In genomic region chr17:17999364-18000007, GRCh38 we compare ENCODE assay signal across 18 cellular contexts. TPM values are rescaled to one million over a fixed set of nuclear protein-coding genes. Genes with fewer than 3 reads are reported as not detected.
DNase-seq lines count a peak whose midpoint lies in the region; TF ChIP-seq lines count a peak whose summit lies in the region.
"Had no signal": no experiment of that assay in that cellular context is flagged by ENCODE, and none has a peak within 500 bp of the region (broad histone marks: within the 10 kb centered on the region; RNA-seq: fewer than 3 reads in every experiment).

No MANE protein-coding gene starts in this region.

- WGBS in mesendoderm (ENCODE audit: extremely low coverage, insufficient coverage, low lambda C conversion rate) = no CpG with 5 or more reads among the region's 9 CpGs

- H3K4me3 ChIP-seq in brain microvascular endothelial cell (ENCODE audit: low read depth, low read length) (no peak overlapping the region), neural cell (ENCODE audit: low read length) (no peak overlapping the region), mesendoderm (ENCODE audit: low read length) (no peak overlapping the region)
- H3K4me3 ChIP-seq: PC-9, upper lobe of left lung had no signal

- H3K4me1 Mint-ChIP-seq in T-helper 2 cell treated with Interferon-gamma antibody and Interleukin-4, amounts not matched to agents 5 μg/mL and 100 μg/mL, for 36 hours (ENCODE audit: low read depth) = no peaks in the 10 kb centered on the region
- H3K4me1 Mint-ChIP-seq: activated naive CD8-positive, alpha-beta T cell treated with anti-CD3 and anti-CD28 coated beads for 36 hours; CD4-positive, CD25-positive, alpha-beta regulatory T cell had no signal

- no peaks in the 10 kb centered on the region for H3K79me2 ChIP-seq in neural cell (replicated peaks; ENCODE audit: insufficient read depth, low read length)
- H3K79me2 ChIP-seq in mesendoderm (ENCODE audit: control insufficient read depth, insufficient read depth, low read length) = no peaks in the 10 kb centered on the region

- no peak overlapping the region for H2BK5ac ChIP-seq in mesendoderm (ENCODE audit: low read length)

- H3K4ac ChIP-seq in mesendoderm (ENCODE audit: low read depth, low read length) = no peak overlapping the region

- H3K27me3 Mint-ChIP-seq in T-helper 2 cell treated with Interferon-gamma antibody and Interleukin-4, amounts not matched to agents 5 μg/mL and 100 μg/mL, for 36 hours (ENCODE audit: low read depth) = no peaks in the 10 kb centered on the region
- H3K27me3 Mint-ChIP-seq: activated naive CD8-positive, alpha-beta T cell treated with anti-CD3 and anti-CD28 coated beads for 36 hours; CD4-positive, CD25-positive, alpha-beta regulatory T cell had no signal

- no peaks in the 10 kb centered on the region for H3K79me1 ChIP-seq in mesendoderm (ENCODE audit: low read length)

- H3K4me3 Mint-ChIP-seq in T-helper 2 cell treated with Interferon-gamma antibody and Interleukin-4, amounts not matched to agents 5 μg/mL and 100 μg/mL, for 36 hours = no peak overlapping the region
- H3K4me3 Mint-ChIP-seq: activated naive CD8-positive, alpha-beta T cell treated with anti-CD3 and anti-CD28 coated beads for 36 hours; CD4-positive, CD25-positive, alpha-beta regulatory T cell had no signal

- no peaks in the 10 kb centered on the region for H3K9me2 ChIP-seq in neural cell (ENCODE audit: insufficient read depth, low read length)

- H3F3A ChIP-seq in neural cell (ENCODE audit: insufficient read depth, low read length, poor library complexity, severe bottlenecking) = no peaks in the 10 kb centered on the region

- no peak overlapping the region for H4K5ac ChIP-seq in mesendoderm (ENCODE audit: low read length)

- H3K9ac ChIP-seq in neural cell (ENCODE audit: low read length) (no peak overlapping the region), mesendoderm (ENCODE audit: low read length) (no peak overlapping the region)

- no peak overlapping the region for H3K27ac ChIP-seq in brain microvascular endothelial cell
- H3K27ac ChIP-seq in neural cell (ENCODE audit: low read length) = peak overlapping the region; percentile 13
- H3K27ac ChIP-seq in mesendoderm (ENCODE audit: low read depth, low read length) = no peak overlapping the region
- H3K27ac ChIP-seq: PC-9, upper lobe of left lung had no signal

- H3K56ac ChIP-seq in mesendoderm (ENCODE audit: low read length) = no peak overlapping the region

- no peaks in the 10 kb centered on the region for H3K4me1 ChIP-seq in mesendoderm (ENCODE audit: control insufficient read depth, low read depth, low read length)
- H3K4me1 ChIP-seq: upper lobe of left lung had no signal

- no peak overlapping the region for H2BK15ac ChIP-seq in mesendoderm (replicated peaks; ENCODE audit: low read depth)

- H3K9me3 Mint-ChIP-seq in T-helper 2 cell treated with Interferon-gamma antibody and Interleukin-4, amounts not matched to agents 5 μg/mL and 100 μg/mL, for 36 hours = no peaks in the 10 kb centered on the region
- H3K9me3 Mint-ChIP-seq: activated naive CD8-positive, alpha-beta T cell treated with anti-CD3 and anti-CD28 coated beads for 36 hours; CD4-positive, CD25-positive, alpha-beta regulatory T cell had no signal

- no peak for TF ChIP-seq EP300 in neural cell (conservative IDR thresholded peaks at IDR 0.05; ENCODE audit: poor library complexity, severe bottlenecking)

- H2AK5ac ChIP-seq in mesendoderm (ENCODE audit: low read length) = no peak overlapping the region

- DNase-seq in NCI-H2227 (lab: John Stamatoyannopoulos, UW; ENCODE audit: unreplicated experiment) (peak; percentile 23), NCI-H2227 treated with DMSO at 0.1 percent for 48 hours (lab: John Stamatoyannopoulos, UW) (no peak), NCI-H1694 treated with DMSO at 0.1 percent for 48 hours (lab: John Stamatoyannopoulos, UW) (peak; percentile 46), brain microvascular endothelial cell (no peak), NOMO-1 treated with DMSO at 0.1 percent for 48 hours (lab: John Stamatoyannopoulos, UW; ENCODE audit: unreplicated experiment) (no peak), mesendoderm (no peak)
- DNase-seq in T-helper 2 cell treated with Interferon-gamma antibody and Interleukin-4, amounts not matched to agents 5 μg/mL and 100 μg/mL, for 36 hours (ENCODE audit: low spot score) = no peak
- DNase-seq: activated CD8-positive, alpha-beta memory T cell treated with anti-CD3 and anti-CD28 coated beads for 24 hours; activated naive CD8-positive, alpha-beta T cell treated with anti-CD3 and anti-CD28 coated beads for 36 hours; CD4-positive, CD25-positive, alpha-beta regulatory T cell; hippocampal formation; midbrain; PC-9; retina; stimulated activated naive CD4-positive, alpha-beta T cell treated with Interleukin-2 at 50 U/mL for 16 hours; SW 1271; upper lobe of left lung had no signal

- no peaks in the 10 kb centered on the region for H3K27me3 ChIP-seq in brain microvascular endothelial cell (replicated peaks)
- no peaks in the 10 kb centered on the region for H3K27me3 ChIP-seq in neural cell (ENCODE audit: insufficient read depth, low read depth, low read length)
- no peaks in the 10 kb centered on the region for H3K27me3 ChIP-seq in mesendoderm (ENCODE audit: insufficient read depth, low read length, poor library complexity)
- H3K27me3 ChIP-seq: upper lobe of left lung had no signal

- H4K20me1 ChIP-seq in neural cell (ENCODE audit: insufficient read depth) = no peaks in the 10 kb centered on the region

- no peak overlapping the region for H2AFZ ChIP-seq in neural cell (ENCODE audit: low read depth, low read length)
- H2AFZ ChIP-seq: PC-9 had no signal

- TF ChIP-seq CTCF in brain microvascular endothelial cell (IDR thresholded peaks at IDR 0.05; ENCODE audit: low read depth, low read length, missing control alignments) = peak; percentile 6
- TF ChIP-seq CTCF in neural cell (IDR thresholded peaks at IDR 0.05; ENCODE audit: poor library complexity, severe bottlenecking) = no peak

- in situ Hi-C loops in brain microvascular endothelial cell (cut with HindIII; ENCODE audit: low pct_ligation_motif_present, low sequenced_read_pairs) = no loop called here

- H3K4me2 ChIP-seq in neural cell (ENCODE audit: low read length) (no peak overlapping the region), mesendoderm (ENCODE audit: low read length) (no peak overlapping the region)
- H3K4me2 ChIP-seq: PC-9 had no signal

- no peak overlapping the region for H4K8ac ChIP-seq in mesendoderm (ENCODE audit: low read depth, low read length)

- no peak overlapping the region for H3K27ac Mint-ChIP-seq in T-helper 2 cell treated with Interferon-gamma antibody and Interleukin-4, amounts not matched to agents 5 μg/mL and 100 μg/mL, for 36 hours
- H3K27ac Mint-ChIP-seq: activated naive CD8-positive, alpha-beta T cell treated with anti-CD3 and anti-CD28 coated beads for 36 hours; CD4-positive, CD25-positive, alpha-beta regulatory T cell had no signal

- H3K36me3 Mint-ChIP-seq in T-helper 2 cell treated with Interferon-gamma antibody and Interleukin-4, amounts not matched to agents 5 μg/mL and 100 μg/mL, for 36 hours (ENCODE audit: low read depth) = no peaks in the 10 kb centered on the region
- H3K36me3 Mint-ChIP-seq: activated naive CD8-positive, alpha-beta T cell treated with anti-CD3 and anti-CD28 coated beads for 36 hours; CD4-positive, CD25-positive, alpha-beta regulatory T cell had no signal

- H3K18ac ChIP-seq in mesendoderm (ENCODE audit: low read length) = no peak overlapping the region

- no peak overlapping the region for H2BK120ac ChIP-seq in mesendoderm (ENCODE audit: low read depth, low read length)

- no peak for TF ChIP-seq RAD21 in neural cell (conservative IDR thresholded peaks at IDR 0.05)

- no peaks in the 10 kb centered on the region for H3K36me3 ChIP-seq in brain microvascular endothelial cell (replicated peaks)
- no peaks in the 10 kb centered on the region for H3K36me3 ChIP-seq in neural cell (ENCODE audit: insufficient read depth, low read length)
- no peaks in the 10 kb centered on the region for H3K36me3 ChIP-seq in mesendoderm (ENCODE audit: control insufficient read depth, insufficient read depth, low read length)

- no peaks in the 10 kb centered on the region for H3K9me3 ChIP-seq in neural cell (ENCODE audit: low read length)
- H3K9me3 ChIP-seq: upper lobe of left lung had no signal

- no peak overlapping the region for H3K23ac ChIP-seq in mesendoderm (ENCODE audit: low read length)

TF ChIP-seq in neural cell, 6 proteins besides CTCF, POLR2A, EP300 and RAD21 (continues in another document):
- TF ChIP-seq POLR2AphosphoS5 (IDR thresholded peaks at IDR 0.05) = peak; percentile 4
- no peak for TF ChIP-seq SMC3 (conservative IDR thresholded peaks at IDR 0.05; ENCODE audit: poor library complexity)

RNA-seq across cellular contexts. Expression of gene DRC3, which starts 26.8 kb away (rescaled TPM):
- polyA plus RNA-seq in neural cell = 1.3 and 1.9 TPM in 2 replicates
- 0.23 and 0.73 TPM in 2 replicates for polyA minus RNA-seq in neural cell
- polyA plus RNA-seq in mesendoderm (2013, experiment 1 of 2) = 0.13 TPM
- polyA plus RNA-seq in mesendoderm (2013, experiment 2 of 2) = 0.13 TPM
- polyA plus RNA-seq: CD4-positive, CD25-positive, alpha-beta regulatory T cell had no signal

RNA-seq across cellular contexts. Expression of gene TOM1L2, which starts 27.3 kb away (rescaled TPM):
- polyA plus RNA-seq in neural cell = 40.9 and 53.4 TPM in 2 replicates
- polyA minus RNA-seq in neural cell = 53.1 and 57.1 TPM in 2 replicates
- 4.7 TPM for polyA plus RNA-seq in mesendoderm (2013, experiment 1 of 2)
- 5.2 TPM for polyA plus RNA-seq in mesendoderm (2013, experiment 2 of 2)

RNA-seq across cellular contexts. Expression of gene ATPAF2, which starts 39.5 kb away (rescaled TPM):
- polyA plus RNA-seq in neural cell = 30.5 and 33.3 TPM in 2 replicates
- 61.6 and 63.0 TPM in 2 replicates for polyA minus RNA-seq in neural cell
- polyA plus RNA-seq in mesendoderm (2013, experiment 1 of 2) = 15.1 TPM
- 15.9 TPM for polyA plus RNA-seq in mesendoderm (2013, experiment 2 of 2)

RNA-seq across cellular contexts. Expression of gene GID4, which starts 39.7 kb away (rescaled TPM):
- polyA plus RNA-seq in neural cell = 3.6 and 4.9 TPM in 2 replicates
- 10.3 and 10.5 TPM in 2 replicates for polyA minus RNA-seq in neural cell
- 5.5 TPM for polyA plus RNA-seq in mesendoderm (2013, experiment 1 of 2)
- polyA plus RNA-seq in mesendoderm (2013, experiment 2 of 2) = 4.6 TPM

Comparison
In these comparisons a context has a peak if more than half of its experiments do, and no peak if none do; other contexts are left out.
1. DNase-seq: peak in NCI-H2227 (single experiment) and NCI-H1694 treated with DMSO at 0.1 percent for 48 hours (single experiment); none in NCI-H2227 treated with DMSO at 0.1 percent for 48 hours (single experiment), brain microvascular endothelial cell (single experiment), NOMO-1 treated with DMSO at 0.1 percent for 48 hours (single experiment), mesendoderm (single experiment) and T-helper 2 cell treated with Interferon-gamma antibody and Interleukin-4, amounts not matched to agents 5 μg/mL and 100 μg/mL, for 36 hours (single experiment).